26 cellular contexts compared by ENCODE assay signal in genomic region chr6:37856285-37856684, GRCh38.
"Had no signal": no experiment of that assay in that cellular context is flagged by ENCODE, and none has a peak within 500 bp of the region (broad histone marks: within the 10 kb centered on the region; RNA-seq: fewer than 3 reads in every experiment).

No MANE protein-coding gene starts in this region.

- H3K4me3 Mint-ChIP-seq: activated naive CD4-positive, alpha-beta T cell treated with anti-CD3 and anti-CD28 coated beads, Interleukin-2, amount 50 U/mL, for 24 hours; T-cell had no signal

- H3K9me3 Mint-ChIP-seq: activated naive CD4-positive, alpha-beta T cell treated with anti-CD3 and anti-CD28 coated beads, Interleukin-2, amount 50 U/mL, for 24 hours; T-cell had no signal

- DNase-seq: activated CD4-positive, alpha-beta T cell treated with anti-CD3 and anti-CD28 coated beads, Interleukin-2, amount 50 U/mL, for 4 hours; activated CD4-positive, CD25-positive, alpha-beta regulatory T cell; activated CD8-positive, alpha-beta memory T cell treated with anti-CD3 and anti-CD28 coated beads for 24 hours; activated effector memory CD4-positive, alpha-beta T cell treated with Interleukin-2 at 50 U/mL for 16 hours; activated naive CD4-positive, alpha-beta T cell; activated T-cell treated with anti-CD3 and anti-CD28 coated beads, Interleukin-2, amount 50 U/mL, for 48 hours; amygdala; brain microvascular endothelial cell; Karpas-422; MM.1S; NCI-H1105; NCI-H1436; NCI-H1694 treated with DMSO at 0.1 percent for 48 hours; NCI-H2029 treated with DMSO at 0.1 percent for 48 hours; NCI-H345; NCI-H510A; NCI-H526 treated with DMSO at 0.1 percent for 48 hours; NCI-H82; SIG-M5; T-cell; T-helper 2 cell; T1000 had no signal

- H3K27me3 Mint-ChIP-seq: activated naive CD4-positive, alpha-beta T cell treated with anti-CD3 and anti-CD28 coated beads, Interleukin-2, amount 50 U/mL, for 24 hours; T-cell had no signal

- H3K27ac Mint-ChIP-seq: activated naive CD4-positive, alpha-beta T cell treated with anti-CD3 and anti-CD28 coated beads, Interleukin-2, amount 50 U/mL, for 24 hours had no signal

- ATAC-seq: K562, T-cell had no signal

- FAIRE-seq: astrocyte, K562, TTC549 had no signal
